In genomic region chr6:84007871-84008270, GRCh38 we compare ENCODE assay signal across 24 cellular contexts. TPM values are rescaled to one million over a fixed set of nuclear protein-coding genes. Genes with fewer than 3 reads are reported as not detected.
"Had no signal": no experiment of that assay in that cellular context is flagged by ENCODE, and none has a peak within 500 bp of the region (broad histone marks: within the 10 kb centered on the region; RNA-seq: fewer than 3 reads in every experiment).

No MANE protein-coding gene starts in this region.

- H3K27ac ChIP-seq: adrenal gland, ascending aorta, brain microvascular endothelial cell, heart right ventricle, spleen, thoracic aorta, vagina had no signal

- ATAC-seq: heart right ventricle, left cardiac atrium, natural killer cell, WTC11 had no signal

- H3K4me3 Mint-ChIP-seq: activated naive CD4-positive, alpha-beta T cell treated with anti-CD3 and anti-CD28 coated beads, Interleukin-2, amount 50 U/mL, for 24 hours; natural killer cell; type B pancreatic cell; WTC11 had no signal

- H3K4me1 Mint-ChIP-seq: activated naive CD4-positive, alpha-beta T cell treated with anti-CD3 and anti-CD28 coated beads, Interleukin-2, amount 50 U/mL, for 24 hours; natural killer cell; WTC11 had no signal

- H3K4me3 ChIP-seq: adrenal gland, ascending aorta, heart right ventricle, spleen, thoracic aorta, vagina had no signal

- H3K9me3 Mint-ChIP-seq: activated naive CD4-positive, alpha-beta T cell treated with anti-CD3 and anti-CD28 coated beads, Interleukin-2, amount 50 U/mL, for 24 hours; type B pancreatic cell; WTC11 had no signal

- H3K9me3 ChIP-seq: adrenal gland, ascending aorta, heart right ventricle, spleen, thoracic aorta, vagina had no signal

- H3K27ac Mint-ChIP-seq: activated naive CD4-positive, alpha-beta T cell treated with anti-CD3 and anti-CD28 coated beads, Interleukin-2, amount 50 U/mL, for 24 hours; natural killer cell; type B pancreatic cell; WTC11 had no signal

- H3K27me3 ChIP-seq: adrenal gland, ascending aorta, brain microvascular endothelial cell, spleen, vagina had no signal

- H3K36me3 Mint-ChIP-seq: activated naive CD4-positive, alpha-beta T cell treated with anti-CD3 and anti-CD28 coated beads, Interleukin-2, amount 50 U/mL, for 24 hours; natural killer cell; type B pancreatic cell; WTC11 had no signal

- H3K36me3 ChIP-seq: adrenal gland, ascending aorta, brain microvascular endothelial cell, heart right ventricle, spleen, thoracic aorta, vagina had no signal

- H3K4me1 ChIP-seq: adrenal gland, ascending aorta, heart right ventricle, spleen, vagina had no signal

- DNase-seq: activated gamma-delta T cell treated with Interleukin-2 at 50 U/mL for 16 hours; activated T-cell treated with anti-CD3 and anti-CD28 coated beads, Interleukin-2, amount 50 U/mL, for 1 hour; adrenal gland; brain microvascular endothelial cell; caudate nucleus; dermis blood vessel endothelial cell; effector CD8-positive, alpha-beta T cell; erythroblast; foreskin fibroblast; heart right ventricle; islet precursor cell; left cardiac atrium; midbrain; natural killer cell; retina; spleen; stimulated activated CD4-positive, alpha-beta T cell treated with anti-CD3 and anti-CD28 coated beads, Interleukin-4, amount 100 ng/mL, for 1 hour; stimulated activated naive CD4-positive, alpha-beta T cell treated with Interleukin-2 at 50 U/mL for 16 hours had no signal

RNA-seq across cellular contexts. Expression of gene MRAP2, which starts 25.7 kb away (rescaled TPM):
- total RNA-seq: natural killer cell had no signal
